ENCODE assay signal across 15 cellular contexts in the genomic region with DNA sequence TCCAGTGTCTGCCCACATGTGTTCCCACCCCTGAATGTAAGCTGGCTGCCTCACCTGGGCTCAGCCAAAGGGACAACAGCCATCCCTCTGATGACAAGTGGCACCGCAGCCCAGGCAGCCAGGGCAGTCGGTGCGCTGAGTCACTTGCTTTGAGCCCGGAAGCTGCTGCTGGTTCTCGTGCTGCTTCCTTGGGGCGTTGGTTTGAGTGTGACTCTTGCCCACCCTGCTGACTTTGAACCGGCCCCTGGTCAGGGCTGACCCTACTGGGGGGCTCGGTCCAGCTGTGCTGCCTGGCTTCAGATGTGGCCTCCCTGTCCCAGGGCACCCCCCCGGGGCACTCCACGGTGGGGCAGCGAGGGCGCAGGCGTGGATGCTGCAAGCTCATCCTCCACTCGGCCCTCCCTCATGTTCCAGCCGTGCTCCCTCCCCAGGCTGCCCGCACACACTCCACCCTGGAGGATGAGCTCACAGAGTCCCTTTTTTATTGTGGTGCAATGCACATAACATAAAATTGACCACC.
"Had no signal": no experiment of that assay in that cellular context is flagged by ENCODE, and none has a peak within 500 bp of the region (broad histone marks: within the 10 kb centered on the region; RNA-seq: fewer than 3 reads in every experiment).

No MANE protein-coding gene starts in this region.

- H3K4me3 ChIP-seq: gastroesophageal sphincter, right lobe of liver, thyroid gland, uterus had no signal

- H3K27ac Mint-ChIP-seq: activated naive CD4-positive, alpha-beta T cell treated with anti-CD3 and anti-CD28 coated beads for 36 hours; activated naive CD8-positive, alpha-beta T cell treated with anti-CD3 and anti-CD28 coated beads, Interleukin-2, amount 50 U/mL, for 24 hours; activated T-helper 2 cell treated with anti-CD3 and anti-CD28 coated beads, Interferon-gamma antibody, Interleukin-2, Interleukin-4, amounts not matched to agents 10 μg/mL and 5 μg/mL and 100 μg/mL, durations not matched to agents 14 hours and 24 hours and 36 hours; nephron progenitor cell had no signal

- H3K27me3 Mint-ChIP-seq: activated naive CD8-positive, alpha-beta T cell treated with anti-CD3 and anti-CD28 coated beads, Interleukin-2, amount 50 U/mL, for 24 hours had no signal

- H3K4me3 Mint-ChIP-seq: activated naive CD4-positive, alpha-beta T cell treated with anti-CD3 and anti-CD28 coated beads for 36 hours; activated naive CD8-positive, alpha-beta T cell treated with anti-CD3 and anti-CD28 coated beads, Interleukin-2, amount 50 U/mL, for 24 hours; nephron progenitor cell had no signal

- ATAC-seq: activated naive CD8-positive, alpha-beta T cell treated with anti-CD3 and anti-CD28 coated beads, Interleukin-2, amount 50 U/mL, for 24 hours; gastroesophageal sphincter; left colon had no signal

- H3K4me1 Mint-ChIP-seq: activated naive CD8-positive, alpha-beta T cell treated with anti-CD3 and anti-CD28 coated beads, Interleukin-2, amount 50 U/mL, for 24 hours had no signal

- H3K9me3 ChIP-seq: gastroesophageal sphincter, right lobe of liver, thyroid gland, uterus had no signal

- H3K27me3 ChIP-seq: gastroesophageal sphincter, right lobe of liver, thyroid gland, uterus had no signal

- DNase-seq: activated CD4-positive, alpha-beta T cell treated with anti-CD3 and anti-CD28 coated beads for 1 hour; activated CD4-positive, alpha-beta T cell treated with anti-CD3 and anti-CD28 coated beads, Interleukin-2, amount 50 U/mL, for 4 hours; activated naive CD4-positive, alpha-beta T cell treated with anti-CD3 and anti-CD28 coated beads for 36 hours; activated naive CD8-positive, alpha-beta T cell treated with anti-CD3 and anti-CD28 coated beads, Interleukin-2, amount 50 U/mL, for 24 hours; left colon; nephron progenitor cell; right lobe of liver; stimulated activated CD4-positive, alpha-beta T cell treated with anti-CD3 and anti-CD28 coated beads, Interleukin-1b, Interleukin-23, amount 100 ng/mL, for 48 hours; T1000; thyroid gland; uterus had no signal

- H3K36me3 ChIP-seq: gastroesophageal sphincter, right lobe of liver, thyroid gland, uterus had no signal

- H3K4me1 ChIP-seq: gastroesophageal sphincter, right lobe of liver, thyroid gland, uterus had no signal

- H3K27ac ChIP-seq: epithelial cell of prostate, gastroesophageal sphincter, right lobe of liver, thyroid gland, uterus, VCaP had no signal
